ENCODE assay signal across 8 cellular contexts in the genomic region with DNA sequence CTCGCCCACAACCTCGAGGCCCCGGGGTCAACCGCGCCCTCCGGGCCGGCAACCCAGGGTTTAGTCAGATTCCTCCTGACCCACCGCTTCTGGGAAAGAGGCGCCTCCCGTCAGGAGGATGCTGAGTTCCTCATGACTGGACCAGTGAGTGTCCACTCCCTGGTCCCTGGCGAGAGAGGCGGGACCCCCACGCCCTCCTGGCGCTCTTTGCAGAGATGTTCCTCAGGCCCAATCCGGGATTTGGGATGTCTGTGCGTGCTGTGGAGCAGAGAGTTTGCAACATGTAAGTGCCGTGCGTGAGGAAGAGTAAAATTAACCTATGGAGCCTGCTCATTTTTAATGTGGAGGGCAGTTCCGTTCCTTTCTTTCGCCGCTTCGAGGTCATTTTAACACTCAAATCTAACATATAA. TPM values are rescaled to one million over a fixed set of nuclear protein-coding genes. Genes with fewer than 3 reads are reported as not detected.
A peak's percentile ranks its signal among the peaks of the same experiment; 100 is the strongest.
DNase-seq lines count a peak whose midpoint lies in the region; ATAC-seq, FAIRE-seq and TF ChIP-seq lines count a peak whose summit lies in the region.

No MANE protein-coding gene starts in this region.

- peak; percentile 71 for DNase-seq in GM04504 (ENCODE audit: low read depth)
- DNase-seq in Panc1 (ENCODE audit: low read depth, low spot score), result no peak
- DNase-seq in dorsolateral prefrontal cortex, result no peak
- DNase-seq in vagina (ENCODE audit: extremely low spot score in 2 of 2), result peak in 1 of 2 donors; percentile 94
- DNase-seq in D721Med (ENCODE audit: insufficient read length, low spot score), result no peak

- TF ChIP-seq POLR2A in vagina (IDR thresholded peaks at IDR 0.05), result no peak

- in situ Hi-C loops in Panc1 (cut with HindIII; ENCODE audit: low pct_unique_long_range_greater_than_20kb, low sequenced_read_pairs), result no loop called here

- no peak for FAIRE-seq in D721Med (lab: Jason Lieb, UNC)

- no peaks in the 10 kb centered on the region; the same call in 1 of the 2 replicates for H3K9me3 ChIP-seq in Panc1 (ENCODE audit: control insufficient read depth, insufficient read depth, low read depth, low read length)
- H3K9me3 ChIP-seq in mesodermal cell (ENCODE audit: control insufficient read depth, low read length), result peaks cover 11% of the 10 kb centered on the region
- H3K9me3 ChIP-seq in vagina, result no peaks in the 10 kb centered on the region

- H3K36me3 ChIP-seq in Panc1 (ENCODE audit: control insufficient read depth, insufficient read depth, low read length), result peaks cover 5% of the 10 kb centered on the region
- H3K36me3 ChIP-seq in mesodermal cell (ENCODE audit: control insufficient read depth, insufficient read depth, low read length), result peaks cover 54% of the 10 kb centered on the region
- H3K36me3 ChIP-seq in vagina, result peaks cover 0 to 3% of the 10 kb centered on the region in 2 donors

- intact Hi-C loops in Panc1 (cut with micrococcal nuclease; ENCODE audit: unreplicated experiment) (no loop called here), dorsolateral prefrontal cortex (cut with DNase I) (loop anchor here (5.0 to 10.0 kb wide), 5 partner anchors 53 to 529 kb away; partner anchors contain the start of genes LIAS (in 1 of the 2), N4BP2 (in 1 of the 2), RPL9 (in 1 of the 2) and UBE2K (in 1 of the 2)), vagina (cut with DNase I) (loop anchor here (5.0 kb wide), 4 partner anchors 71 to 1841 kb away; partner anchors contain the start of genes LIAS, PDS5A, RELL1 and RPL9)

- H3K4me3 ChIP-seq in Panc1 (ENCODE audit: low read depth in 2 of 2, low read length in 2 of 2) (peak overlapping the region; percentile 92 to 96), dorsolateral prefrontal cortex (peak overlapping the region; percentile 59 to 99 (median 94)), mesodermal cell (ENCODE audit: extremely low read depth, insufficient read depth, low read length, poor library complexity, severe bottlenecking) (peak overlapping the region; percentile 92), vagina (peak overlapping the region; percentile 86 to 91)

- TF ChIP-seq CTCF in Panc1 (IDR thresholded peaks at IDR 0.05) (no peak), dorsolateral prefrontal cortex (IDR thresholded peaks at IDR 0.05 in 54 of 56, conservative IDR thresholded peaks at IDR 0.05 in 2 of 56; ENCODE audit: low read depth in 1 of 56, partially characterized antibody in 56 of 56) (peak in 8 of 56 donors; percentile 4 to 32 (median 9)), vagina (IDR thresholded peaks at IDR 0.05) (no peak), D721Med (IDR thresholded peaks at IDR 0.05; ENCODE audit: insufficient read depth, missing control alignments) (no peak)

- BruUV-seq in Panc1 (replicated peaks; lab: Mats Ljungman, UMichigan), result no TSS peak

- H3K27me3 ChIP-seq in Panc1 (ENCODE audit: control insufficient read depth, insufficient read depth, low read length), result no peaks in the 10 kb centered on the region
- H3K27me3 ChIP-seq in dorsolateral prefrontal cortex, result no peaks in the 10 kb centered on the region
- no peaks in the 10 kb centered on the region for H3K27me3 ChIP-seq in vagina

- CTCF ChIA-PET in Panc1 (lab: Charles Lee), result no interaction called here

- WGBS in mesodermal cell (ENCODE audit: insufficient coverage in 2 of 2), 2 experiments, result 0 to 4% methylated on average over 15 to 19 of the region's 22 CpGs

- ATAC-seq in Panc1, result peak; percentile 51
- no peak for ATAC-seq in GM18498 (IDR thresholded peaks at IDR 0.05; ENCODE audit: unreplicated experiment)
- no peak for ATAC-seq in GM18861 (IDR thresholded peaks at IDR 0.05; ENCODE audit: unreplicated experiment)

- POLR2A ChIA-PET in Panc1 (lab: Charles Lee), result interaction anchor here (0.8 kb wide), 1 partner anchor 56 kb away, joined by 4 read pairs; no protein-coding TSS in a partner anchor

- H3K4me1 ChIP-seq in Panc1 (ENCODE audit: control insufficient read depth, insufficient read depth, low read length) (peaks cover 7% of the 10 kb centered on the region), mesodermal cell (ENCODE audit: control insufficient read depth, insufficient read depth, low read length, poor library complexity, severe bottlenecking) (peaks cover 6% of the 10 kb centered on the region), vagina (peaks cover 42% of the 10 kb centered on the region)

- H3K27ac ChIP-seq in Panc1 (ENCODE audit: low read length) (peak overlapping the region; percentile 96), dorsolateral prefrontal cortex (peak overlapping the region; percentile 58 to 99 (median 95)), mesodermal cell (ENCODE audit: low read depth, low read length, severe bottlenecking) (peak overlapping the region; percentile 94), vagina (peak overlapping the region; percentile 94)

RNA-seq across cellular contexts. Expression of gene UGDH, which starts 0.8 kb away (rescaled TPM):
- total RNA-seq in Panc1 (2021; ENCODE audit: unreplicated experiment), result 373 TPM
- polyA plus RNA-seq in Panc1 (2012; ENCODE audit: insufficient read length), result 349 TPM
- total RNA-seq in dorsolateral prefrontal cortex, result 10 to 100 TPM in 116 of 120 experiments, 1 to 10 TPM in 4; 8.7 to 26.5 (median 15.0) TPM
- polyA plus RNA-seq in mesodermal cell (2013, experiment 1 of 2), result 44.7 TPM
- 48.9 TPM for polyA plus RNA-seq in mesodermal cell (2013, experiment 2 of 2)
- total RNA-seq in vagina, result 43.5 TPM
